Comparison of ENCODE assay signal across 1 cellular context in the genomic region with DNA sequence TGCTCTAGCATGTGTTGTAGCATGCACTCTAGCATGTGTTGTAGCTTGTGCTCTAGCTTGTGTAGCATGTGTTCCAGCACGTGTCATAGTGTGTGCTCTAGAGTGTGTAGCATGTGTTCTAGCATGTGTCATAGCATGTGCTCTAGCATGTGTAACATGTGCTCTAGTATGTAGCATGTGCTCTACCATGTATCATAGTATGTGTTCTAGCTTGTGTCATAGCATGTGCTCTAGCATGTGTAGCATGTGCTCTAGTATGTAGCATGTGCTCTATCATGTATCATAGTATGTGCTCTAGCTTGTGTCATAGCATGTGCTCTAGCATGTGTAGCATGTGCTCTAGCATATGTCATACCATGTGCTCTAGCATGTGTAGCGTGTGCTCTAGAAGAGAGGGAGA.
TF ChIP-seq lines count a peak whose summit lies in the region.

No MANE protein-coding gene starts in this region.

TF ChIP-seq in K562, 482 proteins besides CTCF, POLR2A, EP300 and RAD21 (continued from another document):
- TF ChIP-seq, protein P1, sequence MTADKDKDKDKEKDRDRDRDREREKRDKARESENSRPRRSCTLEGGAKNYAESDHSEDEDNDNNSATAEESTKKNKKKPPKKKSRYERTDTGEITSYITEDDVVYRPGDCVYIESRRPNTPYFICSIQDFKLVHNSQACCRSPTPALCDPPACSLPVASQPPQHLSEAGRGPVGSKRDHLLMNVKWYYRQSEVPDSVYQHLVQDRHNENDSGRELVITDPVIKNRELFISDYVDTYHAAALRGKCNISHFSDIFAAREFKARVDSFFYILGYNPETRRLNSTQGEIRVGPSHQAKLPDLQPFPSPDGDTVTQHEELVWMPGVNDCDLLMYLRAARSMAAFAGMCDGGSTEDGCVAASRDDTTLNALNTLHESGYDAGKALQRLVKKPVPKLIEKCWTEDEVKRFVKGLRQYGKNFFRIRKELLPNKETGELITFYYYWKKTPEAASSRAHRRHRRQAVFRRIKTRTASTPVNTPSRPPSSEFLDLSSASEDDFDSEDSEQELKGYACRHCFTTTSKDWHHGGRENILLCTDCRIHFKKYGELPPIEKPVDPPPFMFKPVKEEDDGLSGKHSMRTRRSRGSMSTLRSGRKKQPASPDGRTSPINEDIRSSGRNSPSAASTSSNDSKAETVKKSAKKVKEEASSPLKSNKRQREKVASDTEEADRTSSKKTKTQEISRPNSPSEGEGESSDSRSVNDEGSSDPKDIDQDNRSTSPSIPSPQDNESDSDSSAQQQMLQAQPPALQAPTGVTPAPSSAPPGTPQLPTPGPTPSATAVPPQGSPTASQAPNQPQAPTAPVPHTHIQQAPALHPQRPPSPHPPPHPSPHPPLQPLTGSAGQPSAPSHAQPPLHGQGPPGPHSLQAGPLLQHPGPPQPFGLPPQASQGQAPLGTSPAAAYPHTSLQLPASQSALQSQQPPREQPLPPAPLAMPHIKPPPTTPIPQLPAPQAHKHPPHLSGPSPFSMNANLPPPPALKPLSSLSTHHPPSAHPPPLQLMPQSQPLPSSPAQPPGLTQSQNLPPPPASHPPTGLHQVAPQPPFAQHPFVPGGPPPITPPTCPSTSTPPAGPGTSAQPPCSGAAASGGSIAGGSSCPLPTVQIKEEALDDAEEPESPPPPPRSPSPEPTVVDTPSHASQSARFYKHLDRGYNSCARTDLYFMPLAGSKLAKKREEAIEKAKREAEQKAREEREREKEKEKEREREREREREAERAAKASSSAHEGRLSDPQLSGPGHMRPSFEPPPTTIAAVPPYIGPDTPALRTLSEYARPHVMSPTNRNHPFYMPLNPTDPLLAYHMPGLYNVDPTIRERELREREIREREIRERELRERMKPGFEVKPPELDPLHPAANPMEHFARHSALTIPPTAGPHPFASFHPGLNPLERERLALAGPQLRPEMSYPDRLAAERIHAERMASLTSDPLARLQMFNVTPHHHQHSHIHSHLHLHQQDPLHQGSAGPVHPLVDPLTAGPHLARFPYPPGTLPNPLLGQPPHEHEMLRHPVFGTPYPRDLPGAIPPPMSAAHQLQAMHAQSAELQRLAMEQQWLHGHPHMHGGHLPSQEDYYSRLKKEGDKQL (CRISPR knock-in tag; IDR thresholded peaks at IDR 0.05; ENCODE audit: borderline replicate concordance) = no peak
- TF ChIP-seq MAZ (CRISPR knock-in tag; conservative IDR thresholded peaks at IDR 0.05 in 1 of 2, IDR thresholded peaks at IDR 0.05 in 1 of 2) (no peak), ZNF274 (IDR thresholded peaks at IDR 0.05; ENCODE audit: borderline replicate concordance, low read depth, low read length) (no peak), ELF4 (CRISPR knock-in tag; IDR thresholded peaks at IDR 0.05) (no peak), SMAD3 (CRISPR knock-in tag; conservative IDR thresholded peaks at IDR 0.05) (no peak), SIN3A (IDR thresholded peaks at IDR 0.05; ENCODE audit: borderline replicate concordance in 2 of 2, control insufficient read depth in 1 of 2, low read depth in 2 of 2, low read length in 2 of 2) (no peak), BCL6 (CRISPR knock-in tag; IDR thresholded peaks at IDR 0.05) (no peak), E2F4 (CRISPR knock-in tag; IDR thresholded peaks at IDR 0.05; ENCODE audit: low read depth) (no peak)
